In genomic region chr2:9170458-9171130, GRCh38 we compare ENCODE assay signal across 1 cellular context.
TF ChIP-seq lines count a peak whose summit lies in the region.

No MANE protein-coding gene starts in this region.

TF ChIP-seq in GM23338, 12 proteins besides CTCF, POLR2A, EP300 and RAD21 (continued from another document):
- TF ChIP-seq ZNF462 (CRISPR knock-in tag; IDR thresholded peaks at IDR 0.05) (no peak), CREB1 (CRISPR knock-in tag; IDR thresholded peaks at IDR 0.05; ENCODE audit: low read depth) (no peak)
